9 cellular contexts compared by ENCODE assay signal in genomic region chr4:38805530-38806145, GRCh38. TPM values are rescaled to one million over a fixed set of nuclear protein-coding genes. Genes with fewer than 3 reads are reported as not detected.
DNase-seq lines count a peak whose midpoint lies in the region; ATAC-seq and TF ChIP-seq lines count a peak whose summit lies in the region.
"Had no signal": no experiment of that assay in that cellular context is flagged by ENCODE, and none has a peak within 500 bp of the region (broad histone marks: within the 10 kb centered on the region; RNA-seq: fewer than 3 reads in every experiment).

No MANE protein-coding gene starts in this region.

- H3K4me1 ChIP-seq in mammary epithelial cell (ENCODE audit: insufficient read depth, low read length) (no peaks in the 10 kb centered on the region), Caco-2 (no peaks in the 10 kb centered on the region)

- H3K36me3 Mint-ChIP-seq in HFFc6 (ENCODE audit: low read depth): no peaks in the 10 kb centered on the region
- H3K36me3 Mint-ChIP-seq in Caco-2 (ENCODE audit: insufficient read depth, unreplicated experiment): no peaks in the 10 kb centered on the region

- H3K79me2 ChIP-seq in mammary epithelial cell (ENCODE audit: insufficient read depth, low read length): no peaks in the 10 kb centered on the region

- TF ChIP-seq CTCF in HFFc6 (IDR thresholded peaks at IDR 0.05) (no peak), NB4 (IDR thresholded peaks at IDR 0.05; ENCODE audit: low read depth, low read length) (no peak), mammary epithelial cell (conservative IDR thresholded peaks at IDR 0.05 in 1 of 2, IDR thresholded peaks at IDR 0.05 in 1 of 2; ENCODE audit: extremely low read depth in 1 of 2, insufficient read depth in 1 of 2, low read depth in 1 of 2, low read length in 2 of 2) (no peak), Caco-2 (IDR thresholded peaks at IDR 0.05; ENCODE audit: insufficient read depth in 1 of 2, low read depth in 1 of 2, low read length in 1 of 2, severe bottlenecking in 1 of 2, unreplicated experiment in 1 of 2) (no peak)

- no peak for TF ChIP-seq POLR2A in NB4 (IDR thresholded peaks at IDR 0.05; ENCODE audit: extremely low read depth, insufficient read length)

- H3K27me3 ChIP-seq in mammary epithelial cell (ENCODE audit: insufficient read depth, low read length) (no peaks in the 10 kb centered on the region), Caco-2 (replicated peaks; ENCODE audit: control insufficient read depth, insufficient read depth, low read length) (no peaks in the 10 kb centered on the region)

- peak; percentile 86 for ATAC-seq in GM18502 (IDR thresholded peaks at IDR 0.05; ENCODE audit: poor library complexity, unreplicated experiment)

- peak overlapping the region; percentile 17 for H2AFZ ChIP-seq in mammary epithelial cell (ENCODE audit: low read depth, low read length)

- H3K4me1 Mint-ChIP-seq in HFFc6 (ENCODE audit: low read depth) (peaks cover 17% of the 10 kb centered on the region; the same call in 1 of the 2 replicates), Caco-2 (ENCODE audit: low read depth, unreplicated experiment) (no peaks in the 10 kb centered on the region)

- H3K9me3 ChIP-seq in mammary epithelial cell (replicated peaks; ENCODE audit: insufficient read depth, low read length): no peaks in the 10 kb centered on the region
- H3K9me3 ChIP-seq in Caco-2: peaks cover 8% of the 10 kb centered on the region

- H3K4me3 ChIP-seq in NB4 (ENCODE audit: low read depth, low read length) (peak overlapping the region; percentile 25), mammary epithelial cell (replicated peaks in 1 of 3; ENCODE audit: insufficient read depth in 1 of 3, low read depth in 2 of 3, low read length in 3 of 3) (no peak overlapping the region), Caco-2 (ENCODE audit: low read depth, low read length) (no peak overlapping the region)
- H3K4me3 ChIP-seq: SK-N-MC had no signal

- WGBS in mammary epithelial cell (ENCODE audit: low coverage, missing lambda C conversion rate): 93% methylated on average over 5 of the region's 5 CpGs

- no peaks in the 10 kb centered on the region for H3K36me3 ChIP-seq in mammary epithelial cell (ENCODE audit: insufficient read depth, low read length)
- no peaks in the 10 kb centered on the region for H3K36me3 ChIP-seq in Caco-2 (ENCODE audit: control insufficient read depth, insufficient read depth, low read length)

- no peak overlapping the region; the same call in 1 of the 2 replicates for H3K27ac Mint-ChIP-seq in HFFc6
- H3K27ac Mint-ChIP-seq in Caco-2 (ENCODE audit: unreplicated experiment): no peak overlapping the region

- dilution Hi-C loops in mammary epithelial cell (cut with HindIII; ENCODE audit: low sequenced_read_pairs): no loop called here

- H4K20me1 ChIP-seq in mammary epithelial cell (ENCODE audit: insufficient read depth, low read length): no peaks in the 10 kb centered on the region

- no peak overlapping the region for H3K4me2 ChIP-seq in mammary epithelial cell (ENCODE audit: insufficient read depth, low read depth, low read length)

- H3K4me3 Mint-ChIP-seq in HFFc6 (peak overlapping the region; percentile 34; the same call in 1 of the 2 replicates), Caco-2 (ENCODE audit: unreplicated experiment) (no peak overlapping the region)

- no peak overlapping the region for H3K27ac ChIP-seq in mammary epithelial cell (ENCODE audit: insufficient read depth, low read depth, low read length)
- H3K27ac ChIP-seq: SK-N-MC had no signal

- H3K27me3 Mint-ChIP-seq in HFFc6 (ENCODE audit: insufficient read depth) (peaks cover 6% of the 10 kb centered on the region; the same call in 1 of the 2 replicates), Caco-2 (ENCODE audit: insufficient read depth, unreplicated experiment) (no peaks in the 10 kb centered on the region)

- DNase-seq in HFFc6: no peak
- peak; percentile 95 for DNase-seq in NB4 (ENCODE audit: low read depth)
- DNase-seq in mammary epithelial cell: no peak
- peak; percentile 33 for DNase-seq in midbrain (lab: John Stamatoyannopoulos, UW)
- DNase-seq in Caco-2: no peak
- no peak for DNase-seq in NCI-H2171 (lab: John Stamatoyannopoulos, UW)
- no peak for DNase-seq in NK-92 treated with Interleukin-12 subunit alpha and Interleukin-12 subunit beta, amount 100 ng/mL, for 24 hours (lab: John Stamatoyannopoulos, UW)

- POLR2A ChIA-PET in Caco-2 (lab: Charles Lee): no interaction called here

- BruUV-seq in mammary epithelial cell (replicated peaks; lab: Mats Ljungman, UMichigan): no TSS peak
- BruUV-seq in Caco-2 (replicated peaks; lab: Mats Ljungman, UMichigan): no TSS peak

- intact Hi-C loops in mammary epithelial cell (cut with micrococcal nuclease): no loop called here
- intact Hi-C loops in Caco-2 (cut with micrococcal nuclease; ENCODE audit: unreplicated experiment): no loop called here

- CTCF ChIA-PET in mammary epithelial cell (lab: Charles Lee; ENCODE audit: low non-redundant PET) (no interaction called here), Caco-2 (lab: Charles Lee) (no interaction called here)

- H3K9ac ChIP-seq in mammary epithelial cell (ENCODE audit: insufficient read depth, low read length): no peak overlapping the region

- in situ Hi-C loops in mammary epithelial cell (cut with MboI; ENCODE audit: low sequenced_read_pairs in 2 of 2): no loop called here

- H3K9me3 Mint-ChIP-seq in HFFc6 (no peaks in the 10 kb centered on the region), Caco-2 (ENCODE audit: unreplicated experiment) (peaks cover 14% of the 10 kb centered on the region)

RNA-seq across cellular contexts. Expression of gene TLR1, which starts 1.0 kb away (rescaled TPM):
- under 1 TPM in 2 of 6 experiments, not detected in 4; 0.07 to 0.10 TPM for total RNA-seq in HFFc6 (2021; fragmentation: NEBNext Ultra II Directional; extraction: Animal tissue kit (Norgen Biotek cat#: 25700))
- total RNA-seq in mammary epithelial cell (1 to 10 TPM in 1 of 2 donors, under 1 TPM in 1; 0.49 to 3.7 TPM), Caco-2 (2022) (not detected in 2 replicates)
- polyA plus RNA-seq in mammary epithelial cell: 0.40 TPM
- not detected for polyA minus RNA-seq in mammary epithelial cell

RNA-seq across cellular contexts. Expression of gene TLR10, which starts 22.8 kb away (rescaled TPM):
- not detected for total RNA-seq in HFFc6 (2021; fragmentation: NEBNext Ultra II Directional; extraction: Animal tissue kit (Norgen Biotek cat#: 25700))
- total RNA-seq in mammary epithelial cell (not detected), Caco-2 (2022) (not detected in 2 replicates)
- not detected for polyA plus RNA-seq in mammary epithelial cell
- polyA minus RNA-seq in mammary epithelial cell: not detected

RNA-seq across cellular contexts. Expression of gene TLR6, which starts 51.0 kb away (rescaled TPM):
- total RNA-seq in HFFc6 (2021; fragmentation: NEBNext Ultra II Directional; extraction: Animal tissue kit (Norgen Biotek cat#: 25700)): 1 to 10 TPM in 3 of 6 experiments, under 1 TPM in 3; 0.76 to 1.3 (median 0.97) TPM
- total RNA-seq in mammary epithelial cell (1 to 10 TPM; 5.8 to 6.7 TPM), Caco-2 (2022) (not detected in 2 replicates)
- polyA plus RNA-seq in mammary epithelial cell: 0.53 TPM
- polyA minus RNA-seq in mammary epithelial cell: not detected

Comparison
In these comparisons a context has a peak if more than half of its experiments do, and no peak if none do; other contexts are left out.
1. DNase-seq: peak in NB4 (single experiment) and midbrain (single experiment); none in HFFc6 (single experiment), mammary epithelial cell (single experiment), Caco-2 (0 of 2), NCI-H2171 (single experiment) and NK-92 treated with Interleukin-12 subunit alpha and Interleukin-12 subunit beta, amount 100 ng/mL, for 24 hours (single experiment).